ENCODE assay signal across 9 cellular contexts in the genomic region with DNA sequence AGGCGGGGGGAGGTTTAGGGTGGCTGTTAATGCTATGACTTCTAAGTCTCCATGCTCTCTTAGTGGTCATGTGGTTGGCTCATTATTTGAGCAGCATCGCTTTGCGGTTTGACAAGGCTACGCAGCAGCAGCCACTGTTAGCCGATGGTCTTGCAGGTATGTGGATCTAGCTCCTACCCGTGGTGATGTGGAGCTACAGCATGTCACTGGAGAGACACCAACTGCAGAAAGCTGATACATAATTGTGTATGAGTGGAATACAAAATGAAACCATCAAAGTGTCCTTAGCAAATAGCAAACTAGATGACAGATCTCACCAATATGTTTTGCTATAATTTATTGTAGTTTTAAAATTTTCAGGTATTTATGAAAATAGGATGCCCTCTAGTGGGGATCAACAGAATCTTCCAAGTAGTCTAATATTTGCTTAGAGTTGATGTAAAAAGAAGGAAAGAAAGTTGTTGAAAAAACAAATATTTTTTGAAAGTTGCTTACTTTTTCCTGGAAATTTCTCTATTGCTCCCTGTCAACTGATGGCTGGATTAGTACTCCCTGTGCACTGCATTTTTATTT.
DNase-seq lines count a peak whose midpoint lies in the region; ATAC-seq and TF ChIP-seq lines count a peak whose summit lies in the region.
"Had no signal": no experiment of that assay in that cellular context is flagged by ENCODE, and none has a peak within 500 bp of the region (broad histone marks: within the 10 kb centered on the region; RNA-seq: fewer than 3 reads in every experiment).

No MANE protein-coding gene starts in this region.

- H3K4me1 Mint-ChIP-seq in activated CD4-positive, alpha-beta T cell treated with anti-CD3 and anti-CD28 coated beads for 36 hours: no peaks in the 10 kb centered on the region
- H3K4me1 Mint-ChIP-seq: CD4-positive, CD25-positive, alpha-beta regulatory T cell had no signal

- H3K4me3 ChIP-seq in astrocyte of the cerebellum (ENCODE audit: low read depth, low read length) (no peak overlapping the region), skeletal muscle satellite cell (ENCODE audit: low read length) (peak overlapping the region; percentile 44)

- no peaks in the 10 kb centered on the region for H3K9me3 ChIP-seq in skeletal muscle satellite cell (replicated peaks; ENCODE audit: low read length)

- peak overlapping the region; percentile 60 for H3K4me2 ChIP-seq in skeletal muscle satellite cell (ENCODE audit: low read length)

- peak; percentile 69 for ATAC-seq in activated CD4-positive, alpha-beta T cell treated with anti-CD3 and anti-CD28 coated beads for 36 hours
- ATAC-seq in GM21576 (IDR thresholded peaks at IDR 0.05; ENCODE audit: unreplicated experiment): peak; percentile 100

- CTCF ChIA-PET in activated CD4-positive, alpha-beta T cell treated with anti-CD3 and anti-CD28 coated beads for 36 hours (lab: Charles Lee): interaction anchor here (0.9 to 1.9 kb wide), 4 partner anchors 8 to 19 kb away, joined by 3 to 6 read pairs (median 4); no protein-coding TSS in a partner anchor

- H3K9me3 Mint-ChIP-seq in activated CD4-positive, alpha-beta T cell treated with anti-CD3 and anti-CD28 coated beads for 36 hours (ENCODE audit: low read depth): no peaks in the 10 kb centered on the region

- no peak overlapping the region for H3K27ac Mint-ChIP-seq in activated CD4-positive, alpha-beta T cell treated with anti-CD3 and anti-CD28 coated beads for 36 hours
- H3K27ac Mint-ChIP-seq: CD4-positive, CD25-positive, alpha-beta regulatory T cell had no signal

- no peaks in the 10 kb centered on the region for H3K27me3 Mint-ChIP-seq in activated CD4-positive, alpha-beta T cell treated with anti-CD3 and anti-CD28 coated beads for 36 hours
- H3K27me3 Mint-ChIP-seq: CD4-positive, CD25-positive, alpha-beta regulatory T cell had no signal

- no peak overlapping the region for H3K9ac ChIP-seq in skeletal muscle satellite cell (ENCODE audit: low read depth, low read length)

- no peaks in the 10 kb centered on the region for H3K27me3 ChIP-seq in skeletal muscle satellite cell (ENCODE audit: control insufficient read depth, insufficient read depth, low read length)

- peak; percentile 99 for TF ChIP-seq CTCF in astrocyte of the cerebellum (IDR thresholded peaks at IDR 0.05; ENCODE audit: low read depth, low read length, missing control alignments)

- in situ Hi-C loops in astrocyte of the cerebellum (cut with HindIII; ENCODE audit: low sequenced_read_pairs): loop anchor here (5.0 kb wide), 1 partner anchor 198 kb away; no protein-coding TSS in a partner anchor

- H3K4me1 ChIP-seq in skeletal muscle satellite cell (ENCODE audit: control insufficient read depth, insufficient read depth, low read length): peaks cover 3% of the 10 kb centered on the region

- H3K4me3 Mint-ChIP-seq in activated CD4-positive, alpha-beta T cell treated with anti-CD3 and anti-CD28 coated beads for 36 hours: no peak overlapping the region
- H3K4me3 Mint-ChIP-seq: CD4-positive, CD25-positive, alpha-beta regulatory T cell had no signal

- H3K36me3 ChIP-seq in skeletal muscle satellite cell (ENCODE audit: insufficient read depth, low read length): no peaks in the 10 kb centered on the region

- POLR2A ChIA-PET in activated CD4-positive, alpha-beta T cell treated with anti-CD3 and anti-CD28 coated beads for 36 hours (lab: Charles Lee): no interaction called here

- intact Hi-C loops in activated CD4-positive, alpha-beta T cell treated with anti-CD3 and anti-CD28 coated beads for 36 hours (cut with DNase I, micrococcal nuclease): loop anchor here (5.0 kb wide), 1 partner anchor 878 kb away; no protein-coding TSS in a partner anchor

- peak; percentile 52 for DNase-seq in activated CD4-positive, alpha-beta T cell treated with anti-CD3 and anti-CD28 coated beads for 36 hours
- no peak for DNase-seq in activated CD4-positive, alpha-beta T cell treated with anti-CD3 and anti-CD28 coated beads, Interleukin-2, amount 50 U/mL, for 4 hours
- DNase-seq in HT-29 (ENCODE audit: low spot score) (peak; percentile 91), NCI-H748 treated with DMSO at 0.1 percent for 48 hours (lab: John Stamatoyannopoulos, UW) (peak; percentile 81), astrocyte of the cerebellum (ENCODE audit: low read depth) (peak; percentile 95), hippocampal formation (lab: John Stamatoyannopoulos, UW) (peak; percentile 57 to 85)

- H3K36me3 Mint-ChIP-seq in activated CD4-positive, alpha-beta T cell treated with anti-CD3 and anti-CD28 coated beads for 36 hours (ENCODE audit: low read depth): no peaks in the 10 kb centered on the region
- H3K36me3 Mint-ChIP-seq: CD4-positive, CD25-positive, alpha-beta regulatory T cell had no signal

Comparison
In these comparisons a context has a peak if more than half of its experiments do, and no peak if none do; other contexts are left out.
1. DNase-seq: peak in activated CD4-positive, alpha-beta T cell treated with anti-CD3 and anti-CD28 coated beads for 36 hours (single experiment), HT-29 (single experiment), NCI-H748 treated with DMSO at 0.1 percent for 48 hours (single experiment), astrocyte of the cerebellum (single experiment) and hippocampal formation (2 of 2); none in activated CD4-positive, alpha-beta T cell treated with anti-CD3 and anti-CD28 coated beads, Interleukin-2, amount 50 U/mL, for 4 hours (0 of 2).